ENCODE assay signal across 20 cellular contexts in the genomic region with DNA sequence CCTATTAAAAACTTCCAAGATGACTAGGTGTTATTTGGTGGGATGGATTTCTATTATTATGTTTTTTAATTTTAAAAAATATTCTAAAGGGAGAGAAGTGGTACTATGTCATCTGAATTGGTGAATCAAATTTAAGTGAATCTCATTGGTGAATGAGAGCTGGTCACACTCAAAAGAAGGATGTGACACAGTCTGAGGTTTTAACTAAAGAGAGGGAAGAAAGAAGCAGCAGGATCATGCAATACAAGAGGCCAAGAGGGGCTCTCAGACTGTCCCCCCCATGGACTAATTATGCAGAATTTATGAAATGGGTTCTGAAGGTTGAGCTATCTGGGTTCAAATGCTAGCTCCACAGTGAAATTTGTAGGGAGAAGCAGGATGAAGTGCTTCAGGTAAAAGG. TPM values are rescaled to one million over a fixed set of nuclear protein-coding genes. Genes with fewer than 3 reads are reported as not detected.
A peak's percentile ranks its signal among the peaks of the same experiment; 100 is the strongest.
DNase-seq lines count a peak whose midpoint lies in the region; ATAC-seq and TF ChIP-seq lines count a peak whose summit lies in the region.
"Had no signal": no experiment of that assay in that cellular context is flagged by ENCODE, and none has a peak within 500 bp of the region (broad histone marks: within the 10 kb centered on the region; RNA-seq: fewer than 3 reads in every experiment).

No MANE protein-coding gene starts in this region.

- TF ChIP-seq CTCF in psoas muscle (IDR thresholded peaks at IDR 0.05): no peak

- H3K27ac ChIP-seq in epithelial cell of prostate: peak overlapping the region; percentile 95
- peak overlapping the region; percentile 32 for H3K27ac ChIP-seq in subcutaneous abdominal adipose tissue (ENCODE audit: low read depth, low read length)
- no peak overlapping the region for H3K27ac ChIP-seq in psoas muscle
- H3K27ac ChIP-seq: 22Rv1, C4-2B had no signal

- DNase-seq in DMS53 (lab: John Stamatoyannopoulos, UW) (peak; percentile 59), DMS53 treated with DMSO at 0.1 percent for 48 hours (lab: John Stamatoyannopoulos, UW; ENCODE audit: unreplicated experiment) (no peak), MV-4-11 (lab: John Stamatoyannopoulos, UW) (peak; percentile 7), epithelial cell of prostate (ENCODE audit: low read depth, low spot score) (no peak), activated T-cell treated with anti-CD3 and anti-CD28 coated beads for 4 hours (no peak), psoas muscle (no peak)
- DNase-seq: activated CD4-positive, alpha-beta T cell treated with anti-CD3 and anti-CD28 coated beads, Interleukin-2, amount 50 U/mL, for 4 hours; activated naive CD8-positive, alpha-beta T cell treated with anti-CD3 and anti-CD28 coated beads, Interleukin-2, amount 10 ng/mL, durations not matched to agents 7 days and 5 days; activated T-cell treated with anti-CD3 and anti-CD28 coated beads, Interleukin-2, amount 50 U/mL, for 4 hours; DND-41; effector CD8-positive, alpha-beta T cell; left ventricle myocardium superior; naive thymus-derived CD8-positive, alpha-beta T cell; NCI-H1417; retina had no signal

- ATAC-seq in HG02840 (IDR thresholded peaks at IDR 0.05; ENCODE audit: low FRiP score, unreplicated experiment): no peak
- ATAC-seq in psoas muscle: no peak
- ATAC-seq: activated T-cell treated with anti-CD3 and anti-CD28 coated beads, Interleukin-2, amount 50 U/mL, for 4 hours; HepG2; left ventricle myocardium superior; naive thymus-derived CD8-positive, alpha-beta T cell had no signal

- intact Hi-C loops in psoas muscle (cut with DNase I): no loop called here

- H3K4me1 ChIP-seq in subcutaneous abdominal adipose tissue (ENCODE audit: control insufficient read depth in 5 of 5, insufficient read depth in 5 of 5, low read length in 5 of 5): peaks cover 0 to 13% (median 0%) of the 10 kb centered on the region in 5 donors
- no peaks in the 10 kb centered on the region for H3K4me1 ChIP-seq in psoas muscle

- H3K36me3 ChIP-seq in subcutaneous abdominal adipose tissue (ENCODE audit: control insufficient read depth in 5 of 5, insufficient read depth in 5 of 5, low read length in 5 of 5) (no peaks in the 10 kb centered on the region), psoas muscle (ENCODE audit: insufficient read depth in 1 of 2, low read depth in 1 of 2) (no peaks in the 10 kb centered on the region)

- H3K9me3 ChIP-seq in subcutaneous abdominal adipose tissue (ENCODE audit: control insufficient read depth in 5 of 5, low read length in 5 of 5): no peaks in the 10 kb centered on the region
- H3K9me3 ChIP-seq in psoas muscle: no peaks in the 10 kb centered on the region

- H3K9ac ChIP-seq in subcutaneous abdominal adipose tissue (ENCODE audit: low read length in 5 of 5): no peak overlapping the region

- H3K27me3 ChIP-seq in subcutaneous abdominal adipose tissue (ENCODE audit: control insufficient read depth in 5 of 5, insufficient read depth in 4 of 5, low read length in 5 of 5) (no peaks in the 10 kb centered on the region), psoas muscle (ENCODE audit: insufficient read depth in 3 of 3, low read length in 2 of 3) (peaks cover 0 to 2% (median 0%) of the 10 kb centered on the region in 3 donors)

- H3K4me3 ChIP-seq in subcutaneous abdominal adipose tissue (ENCODE audit: low read depth in 1 of 5, low read length in 5 of 5) (no peak overlapping the region), psoas muscle (no peak overlapping the region)

RNA-seq across cellular contexts. Expression of gene MACC1, which starts 16.2 kb away (rescaled TPM):
- under 1 TPM in 1 of 4 donors, not detected in 3; 0.04 TPM for total RNA-seq in psoas muscle
- polyA plus RNA-seq in psoas muscle: under 1 TPM in 1 of 3 donors, not detected in 2; under 0.01 TPM
- polyA plus RNA-seq: HepG2; naive thymus-derived CD8-positive, alpha-beta T cell had no signal

Comparison
In these comparisons a context has a peak if more than half of its experiments do, and no peak if none do; other contexts are left out.
1. DNase-seq: peak in DMS53 (single experiment) and MV-4-11 (single experiment); none in DMS53 treated with DMSO at 0.1 percent for 48 hours (single experiment), epithelial cell of prostate (single experiment), activated T-cell treated with anti-CD3 and anti-CD28 coated beads for 4 hours (single experiment) and psoas muscle (0 of 2).